Comparison of ENCODE assay signal across 23 cellular contexts in genomic region chr22:27888310-27888709, GRCh38. TPM values are rescaled to one million over a fixed set of nuclear protein-coding genes. Genes with fewer than 3 reads are reported as not detected.
A peak's percentile ranks its signal among the peaks of the same experiment; 100 is the strongest.
DNase-seq lines count a peak whose midpoint lies in the region; ATAC-seq and TF ChIP-seq lines count a peak whose summit lies in the region.
"Had no signal": no experiment of that assay in that cellular context is flagged by ENCODE, and none has a peak within 500 bp of the region (broad histone marks: within the 10 kb centered on the region; RNA-seq: fewer than 3 reads in every experiment).

No MANE protein-coding gene starts in this region.

- CTCF ChIA-PET in activated naive CD4-positive, alpha-beta T cell treated with anti-CD3 and anti-CD28 coated beads for 36 hours (lab: Charles Lee), result interaction anchor here (0.6 to 1.6 kb wide), 5 partner anchors 14 to 70 kb away, joined by 3 to 6 read pairs (median 3); partner anchors contain the start of gene PITPNB

- peaks cover 40 to 86% (median 75%) of the 10 kb centered on the region in 4 donors for H3K4me1 ChIP-seq in esophagus muscularis mucosa
- peaks cover 33% of the 10 kb centered on the region for H3K4me1 ChIP-seq in stomach smooth muscle (ENCODE audit: control insufficient read depth, insufficient read depth, low read length)
- H3K4me1 ChIP-seq in left lung, result peaks cover 0 to 28% of the 10 kb centered on the region in 2 donors
- H3K4me1 ChIP-seq: colonic mucosa, prostate gland had no signal

- H3K9me3 Mint-ChIP-seq in activated naive CD4-positive, alpha-beta T cell treated with anti-CD3 and anti-CD28 coated beads for 36 hours, result no peaks in the 10 kb centered on the region
- no peaks in the 10 kb centered on the region for H3K9me3 Mint-ChIP-seq in activated naive CD4-positive, alpha-beta T cell treated with anti-CD3 and anti-CD28 coated beads, Interleukin-2, amount 50 U/mL, for 72 hours
- H3K9me3 Mint-ChIP-seq: activated naive CD8-positive, alpha-beta T cell treated with anti-CD3 and anti-CD28 coated beads, Interleukin-2, amount 10 ng/mL, durations not matched to agents 7 days and 5 days had no signal

- H3K27me3 Mint-ChIP-seq in activated naive CD4-positive, alpha-beta T cell treated with anti-CD3 and anti-CD28 coated beads for 36 hours (ENCODE audit: low read depth), result no peaks in the 10 kb centered on the region
- H3K27me3 Mint-ChIP-seq: activated naive CD8-positive, alpha-beta T cell treated with anti-CD3 and anti-CD28 coated beads, Interleukin-2, amount 10 ng/mL, durations not matched to agents 7 days and 5 days had no signal

- H3K36me3 ChIP-seq in esophagus muscularis mucosa, result peaks cover 5 to 67% (median 52%) of the 10 kb centered on the region in 4 donors
- peaks cover 26 to 35% of the 10 kb centered on the region in 2 donors for H3K36me3 ChIP-seq in stomach smooth muscle (ENCODE audit: control insufficient read depth in 2 of 2, insufficient read depth in 2 of 2, low read length in 2 of 2)
- H3K36me3 ChIP-seq in left lung, result peaks cover 0 to 84% of the 10 kb centered on the region in 2 donors
- H3K36me3 ChIP-seq: colonic mucosa, prostate gland had no signal

- peak overlapping the region in 3 of 4 donors; percentile 29 to 84 (median 83) for H3K27ac ChIP-seq in esophagus muscularis mucosa (replicated peaks in 1 of 4)
- peak overlapping the region; percentile 1 for H3K27ac ChIP-seq in stomach smooth muscle (ENCODE audit: low read length)
- H3K27ac ChIP-seq in left lung, result no peak overlapping the region
- H3K27ac ChIP-seq: colonic mucosa, prostate gland, WERI-Rb-1 had no signal

- TF ChIP-seq CTCF in LNCaP clone FGC (IDR thresholded peaks at IDR 0.05; ENCODE audit: control insufficient read depth, extremely low read depth, insufficient read depth), result no peak
- TF ChIP-seq CTCF in esophagus muscularis mucosa (IDR thresholded peaks at IDR 0.05), result no peak
- TF ChIP-seq CTCF in left lung (IDR thresholded peaks at IDR 0.05), result no peak

- 92% methylated on average over 1 of the region's 1 CpG for WGBS in esophagus muscularis mucosa

- H3K36me3 Mint-ChIP-seq in activated naive CD4-positive, alpha-beta T cell treated with anti-CD3 and anti-CD28 coated beads for 36 hours (ENCODE audit: low read depth), result peaks cover 26% of the 10 kb centered on the region
- peaks cover 0 to 8% of the 10 kb centered on the region in 2 donors for H3K36me3 Mint-ChIP-seq in activated naive CD4-positive, alpha-beta T cell treated with anti-CD3 and anti-CD28 coated beads, Interleukin-2, amount 50 U/mL, for 72 hours

- H3K9ac ChIP-seq in stomach smooth muscle (ENCODE audit: low read length in 2 of 2), result peak overlapping the region in 1 of 2 donors; percentile 3

- no peak for ATAC-seq in activated naive CD4-positive, alpha-beta T cell treated with anti-CD3 and anti-CD28 coated beads, Interleukin-2, amount 50 U/mL, for 72 hours
- ATAC-seq in left lung (no peak), GM18861 (IDR thresholded peaks at IDR 0.05; ENCODE audit: unreplicated experiment) (no peak)
- ATAC-seq: upper lobe of right lung had no signal

- no peak for DNase-seq in activated naive CD4-positive, alpha-beta T cell treated with anti-CD3 and anti-CD28 coated beads for 36 hours
- DNase-seq in activated naive CD4-positive, alpha-beta T cell treated with anti-CD3 and anti-CD28 coated beads, Interleukin-2, amount 50 U/mL, for 72 hours (ENCODE audit: low spot score in 2 of 2), result no peak
- DNase-seq in LNCaP clone FGC (ENCODE audit: low read depth), result peak; percentile 64
- no peak for DNase-seq in esophagus muscularis mucosa (ENCODE audit: extremely low spot score)
- DNase-seq in left lung, result no peak
- DNase-seq in DMS153 (lab: John Stamatoyannopoulos, UW), result no peak
- DNase-seq: activated CD4-positive, alpha-beta T cell treated with anti-CD3 and anti-CD28 coated beads for 48 hours; activated naive CD8-positive, alpha-beta T cell treated with anti-CD3 and anti-CD28 coated beads, Interleukin-2, amount 10 ng/mL, durations not matched to agents 7 days and 5 days; colonic mucosa; effector CD8-positive, alpha-beta T cell; erythroblast; glutamatergic neuron; NCI-H1092; NCI-H1694 treated with DMSO at 0.1 percent for 48 hours; SIG-M5; stimulated activated CD4-positive, alpha-beta T cell treated with anti-CD3 and anti-CD28 coated beads, Interleukin-4, amount 100 ng/mL, for 4 hours; substantia nigra; upper lobe of right lung had no signal

- TF ChIP-seq EP300 in esophagus muscularis mucosa (IDR thresholded peaks at IDR 0.05), result no peak

- TF ChIP-seq POLR2A in esophagus muscularis mucosa (IDR thresholded peaks at IDR 0.05; ENCODE audit: low read depth), result no peak

- intact Hi-C loops in activated naive CD4-positive, alpha-beta T cell treated with anti-CD3 and anti-CD28 coated beads for 36 hours (cut with micrococcal nuclease), result no loop called here
- intact Hi-C loops in esophagus muscularis mucosa (cut with DNase I) (no loop called here), left lung (cut with DNase I) (loop anchor here in 1 of 2 donors (10.0 kb wide), 1 partner anchor 116 kb away; no protein-coding TSS in a partner anchor)

- H3K27ac Mint-ChIP-seq in activated naive CD4-positive, alpha-beta T cell treated with anti-CD3 and anti-CD28 coated beads for 36 hours, result peak overlapping the region; percentile 28
- H3K27ac Mint-ChIP-seq in activated naive CD4-positive, alpha-beta T cell treated with anti-CD3 and anti-CD28 coated beads, Interleukin-2, amount 50 U/mL, for 72 hours, result no peak overlapping the region
- H3K27ac Mint-ChIP-seq: activated naive CD8-positive, alpha-beta T cell treated with anti-CD3 and anti-CD28 coated beads, Interleukin-2, amount 10 ng/mL, durations not matched to agents 7 days and 5 days had no signal

- H3K27me3 ChIP-seq in esophagus muscularis mucosa, result no peaks in the 10 kb centered on the region
- H3K27me3 ChIP-seq in stomach smooth muscle (ENCODE audit: control insufficient read depth in 1 of 2, insufficient read depth in 2 of 2, low read length in 2 of 2), result no peaks in the 10 kb centered on the region
- no peaks in the 10 kb centered on the region for H3K27me3 ChIP-seq in left lung
- H3K27me3 ChIP-seq: colonic mucosa, upper lobe of right lung had no signal

- H3K4me1 Mint-ChIP-seq in activated naive CD4-positive, alpha-beta T cell treated with anti-CD3 and anti-CD28 coated beads for 36 hours (ENCODE audit: low read depth), result peaks cover 3% of the 10 kb centered on the region
- H3K4me1 Mint-ChIP-seq: CD14-positive monocyte had no signal

- H3K9me3 ChIP-seq in esophagus muscularis mucosa (no peaks in the 10 kb centered on the region), stomach smooth muscle (ENCODE audit: control insufficient read depth in 2 of 2, low read length in 2 of 2) (no peaks in the 10 kb centered on the region), left lung (no peaks in the 10 kb centered on the region)
- H3K9me3 ChIP-seq: colonic mucosa, prostate gland, upper lobe of right lung had no signal

- H3K4me3 ChIP-seq in LNCaP clone FGC (ENCODE audit: low read depth, low read length), result no peak overlapping the region
- no peak overlapping the region for H3K4me3 ChIP-seq in esophagus muscularis mucosa
- H3K4me3 ChIP-seq in stomach smooth muscle (ENCODE audit: low read length in 2 of 2), result no peak overlapping the region
- H3K4me3 ChIP-seq in left lung, result no peak overlapping the region
- H3K4me3 ChIP-seq: colonic mucosa, prostate gland, upper lobe of right lung had no signal

- H3K4me3 Mint-ChIP-seq in activated naive CD4-positive, alpha-beta T cell treated with anti-CD3 and anti-CD28 coated beads for 36 hours, result no peak overlapping the region
- H3K4me3 Mint-ChIP-seq: activated naive CD8-positive, alpha-beta T cell treated with anti-CD3 and anti-CD28 coated beads, Interleukin-2, amount 10 ng/mL, durations not matched to agents 7 days and 5 days; CD14-positive monocyte had no signal

RNA-seq across cellular contexts. Expression of gene PITPNB, which starts 30.7 kb away (rescaled TPM):
- 10 to 100 TPM; 76.4 to 78.7 TPM for total RNA-seq in activated naive CD4-positive, alpha-beta T cell treated with anti-CD3 and anti-CD28 coated beads for 36 hours
- total RNA-seq in activated naive CD4-positive, alpha-beta T cell treated with anti-CD3 and anti-CD28 coated beads, Interleukin-2, amount 50 U/mL, for 72 hours, result 100 to 1,000 TPM in 1 of 2 donors, 10 to 100 TPM in 1; 83.4 to 105 TPM
- total RNA-seq in esophagus muscularis mucosa (10 to 100 TPM; 70.3 to 99.7 (median 89.3) TPM), left lung (10 to 100 TPM; 51.1 to 59.0 TPM)

Comparison
In these comparisons a context has a peak if more than half of its experiments do, and no peak if none do; other contexts are left out.
1. H3K27ac ChIP-seq: peak in esophagus muscularis mucosa (3 of 4) and stomach smooth muscle (single experiment); none in left lung (0 of 2).